ENCODE assay signal across 12 cellular contexts in genomic region chr2:12556762-12557161, GRCh38.
DNase-seq lines count a peak whose midpoint lies in the region; ATAC-seq and TF ChIP-seq lines count a peak whose summit lies in the region.
"Had no signal": no experiment of that assay in that cellular context is flagged by ENCODE, and none has a peak within 500 bp of the region (broad histone marks: within the 10 kb centered on the region; RNA-seq: fewer than 3 reads in every experiment).

No MANE protein-coding gene starts in this region.

- WGBS in prostate gland = 85% methylated on average over 5 of the region's 5 CpGs

- H3K27ac ChIP-seq in prostate gland = no peak overlapping the region
- H3K27ac ChIP-seq: tibial nerve had no signal

- no peak for TF ChIP-seq POLR2A in prostate gland (IDR thresholded peaks at IDR 0.05)

- no peaks in the 10 kb centered on the region for H3K4me1 ChIP-seq in prostate gland (replicated peaks)

- H3K4me3 ChIP-seq in prostate gland = no peak overlapping the region
- H3K4me3 ChIP-seq: tibial nerve had no signal

- H3K27me3 Mint-ChIP-seq in activated naive CD8-positive, alpha-beta T cell treated with anti-CD3 and anti-CD28 coated beads, Interleukin-2, amount 50 U/mL, for 24 hours = no peaks in the 10 kb centered on the region
- peaks cover 0 to 4% of the 10 kb centered on the region in 2 donors for H3K27me3 Mint-ChIP-seq in natural killer cell (ENCODE audit: low read depth in 2 of 2)

- no peaks in the 10 kb centered on the region for H3K27me3 ChIP-seq in prostate gland (replicated peaks; ENCODE audit: insufficient read depth)
- H3K27me3 ChIP-seq: tibial nerve had no signal

- peak overlapping the region; percentile 46 for H3K4me3 Mint-ChIP-seq in activated naive CD8-positive, alpha-beta T cell treated with anti-CD3 and anti-CD28 coated beads, Interleukin-2, amount 50 U/mL, for 24 hours
- no peak overlapping the region for H3K4me3 Mint-ChIP-seq in natural killer cell
- H3K4me3 Mint-ChIP-seq: memory B cell had no signal

- ATAC-seq in activated naive CD8-positive, alpha-beta T cell treated with anti-CD3 and anti-CD28 coated beads, Interleukin-2, amount 50 U/mL, for 24 hours = peak; percentile 95
- ATAC-seq in natural killer cell (peak in 2 of 3 donors; percentile 52), GM18502 (IDR thresholded peaks at IDR 0.05; ENCODE audit: poor library complexity, unreplicated experiment) (no peak), HG02885 (IDR thresholded peaks at IDR 0.05; ENCODE audit: poor library complexity, unreplicated experiment) (no peak)

- peak; percentile 86 for DNase-seq in ELR (ENCODE audit: low read depth)
- DNase-seq in MV-4-11 (lab: John Stamatoyannopoulos, UW) = peak; percentile 74
- peak; percentile 42 for DNase-seq in activated naive CD8-positive, alpha-beta T cell treated with anti-CD3 and anti-CD28 coated beads, Interleukin-2, amount 50 U/mL, for 24 hours
- DNase-seq in natural killer cell = no peak
- DNase-seq in prostate gland (ENCODE audit: low spot score) = no peak
- DNase-seq: NCI-H1092 treated with DMSO at 0.1 percent for 48 hours; SIG-M5; stimulated activated CD4-positive, alpha-beta T cell treated with anti-CD3 and anti-CD28 coated beads, Interleukin-12 subunit alpha, Interleukin-12 subunit beta, amount 100 ng/mL, for 4 hours had no signal

- H3K9me3 ChIP-seq in prostate gland = no peaks in the 10 kb centered on the region
- H3K9me3 ChIP-seq: tibial nerve had no signal

- H3K36me3 Mint-ChIP-seq in activated naive CD8-positive, alpha-beta T cell treated with anti-CD3 and anti-CD28 coated beads, Interleukin-2, amount 50 U/mL, for 24 hours (ENCODE audit: low read depth) = no peaks in the 10 kb centered on the region
- H3K36me3 Mint-ChIP-seq in natural killer cell = no peaks in the 10 kb centered on the region
- H3K36me3 Mint-ChIP-seq: memory B cell had no signal

- peaks cover 4% of the 10 kb centered on the region for H3K9me3 Mint-ChIP-seq in activated naive CD8-positive, alpha-beta T cell treated with anti-CD3 and anti-CD28 coated beads, Interleukin-2, amount 50 U/mL, for 24 hours
- H3K9me3 Mint-ChIP-seq in natural killer cell = no peaks in the 10 kb centered on the region
- H3K9me3 Mint-ChIP-seq: memory B cell had no signal

- no peaks in the 10 kb centered on the region for H3K36me3 ChIP-seq in prostate gland
- H3K36me3 ChIP-seq: tibial nerve had no signal

- intact Hi-C loops in natural killer cell (cut with micrococcal nuclease) (no loop called here), prostate gland (cut with DNase I) (loop anchor here (5.0 to 10.0 kb wide), 2 partner anchors 161 to 378 kb away; partner anchors contain the start of gene TRIB2)

- no peak for TF ChIP-seq CTCF in natural killer cell (IDR thresholded peaks at IDR 0.05)
- no peak for TF ChIP-seq CTCF in prostate gland (IDR thresholded peaks at IDR 0.05)

- H3K27ac Mint-ChIP-seq in activated naive CD8-positive, alpha-beta T cell treated with anti-CD3 and anti-CD28 coated beads, Interleukin-2, amount 50 U/mL, for 24 hours = peak overlapping the region; percentile 84
- H3K27ac Mint-ChIP-seq in natural killer cell = peak overlapping the region in 1 of 2 donors; percentile 35
- H3K27ac Mint-ChIP-seq: memory B cell had no signal

- peaks cover 44% of the 10 kb centered on the region for H3K4me1 Mint-ChIP-seq in activated naive CD8-positive, alpha-beta T cell treated with anti-CD3 and anti-CD28 coated beads, Interleukin-2, amount 50 U/mL, for 24 hours
- peaks cover 22 to 27% of the 10 kb centered on the region in 2 donors for H3K4me1 Mint-ChIP-seq in natural killer cell

Comparison
In these comparisons a context has a peak if more than half of its experiments do, and no peak if none do; other contexts are left out.
1. DNase-seq: peak in ELR (single experiment), MV-4-11 (single experiment) and activated naive CD8-positive, alpha-beta T cell treated with anti-CD3 and anti-CD28 coated beads, Interleukin-2, amount 50 U/mL, for 24 hours (single experiment); none in natural killer cell (single experiment) and prostate gland (single experiment).
2. ATAC-seq: peak in activated naive CD8-positive, alpha-beta T cell treated with anti-CD3 and anti-CD28 coated beads, Interleukin-2, amount 50 U/mL, for 24 hours (single experiment) and natural killer cell (2 of 3); none in GM18502 (single experiment) and HG02885 (single experiment).